Comparison of ENCODE assay signal across 18 cellular contexts in genomic region chr1:173532237-173532636, GRCh38. TPM values are rescaled to one million over a fixed set of nuclear protein-coding genes. Genes with fewer than 3 reads are reported as not detected.
DNase-seq lines count a peak whose midpoint lies in the region; ATAC-seq and TF ChIP-seq lines count a peak whose summit lies in the region.
"Had no signal": no experiment of that assay in that cellular context is flagged by ENCODE, and none has a peak within 500 bp of the region (broad histone marks: within the 10 kb centered on the region; RNA-seq: fewer than 3 reads in every experiment).

No MANE protein-coding gene starts in this region.

- H3K9me3 Mint-ChIP-seq in CD8-positive, alpha-beta T cell = no peaks in the 10 kb centered on the region
- no peaks in the 10 kb centered on the region for H3K9me3 Mint-ChIP-seq in activated naive CD4-positive, alpha-beta T cell treated with anti-CD3 and anti-CD28 coated beads, Interleukin-2, amount 10 ng/mL, durations not matched to agents 7 days and 5 days
- H3K9me3 Mint-ChIP-seq: neural progenitor cell; stimulated activated naive CD8-positive, alpha-beta T cell treated with anti-CD3 and anti-CD28 coated beads, Interleukin-15, Interleukin-2, amounts not matched to agents 100 ng/mL and 50 ng/mL, for 24 hours had no signal

- H3K4me3 Mint-ChIP-seq in CD8-positive, alpha-beta T cell = peak overlapping the region; percentile 77
- H3K4me3 Mint-ChIP-seq in activated naive CD4-positive, alpha-beta T cell treated with anti-CD3 and anti-CD28 coated beads, Interleukin-2, amount 10 ng/mL, durations not matched to agents 7 days and 5 days = no peak overlapping the region
- H3K4me3 Mint-ChIP-seq: neural progenitor cell; stimulated activated naive CD8-positive, alpha-beta T cell treated with anti-CD3 and anti-CD28 coated beads, Interleukin-15, Interleukin-2, amounts not matched to agents 100 ng/mL and 50 ng/mL, for 24 hours had no signal

- H3K27me3 Mint-ChIP-seq in CD8-positive, alpha-beta T cell (ENCODE audit: low read depth) = no peaks in the 10 kb centered on the region
- no peaks in the 10 kb centered on the region for H3K27me3 Mint-ChIP-seq in activated naive CD4-positive, alpha-beta T cell treated with anti-CD3 and anti-CD28 coated beads, Interleukin-2, amount 10 ng/mL, durations not matched to agents 7 days and 5 days
- H3K27me3 Mint-ChIP-seq: stimulated activated naive CD8-positive, alpha-beta T cell treated with anti-CD3 and anti-CD28 coated beads, Interleukin-15, Interleukin-2, amounts not matched to agents 100 ng/mL and 50 ng/mL, for 24 hours had no signal

- no peak for DNase-seq in CD8-positive, alpha-beta T cell
- DNase-seq in HCEC 1CT (peak; percentile 2), astrocyte of the spinal cord (ENCODE audit: low read depth, low spot score) (peak; percentile 28), mesenchymal stem cell (peak; percentile 27), aorta (no peak)
- no peak for DNase-seq in activated naive CD4-positive, alpha-beta T cell treated with anti-CD3 and anti-CD28 coated beads, Interleukin-2, amount 10 ng/mL, durations not matched to agents 7 days and 5 days
- DNase-seq: colonic mucosa, hypothalamus, Karpas-422, NCI-H187 treated with DMSO at 0.1 percent for 48 hours, NCI-H524 treated with DMSO at 0.1 percent for 48 hours, T1000 had no signal

- H3K9ac ChIP-seq in mesenchymal stem cell (ENCODE audit: low read length) = peak overlapping the region; percentile 81
- H3K9ac ChIP-seq: neural progenitor cell had no signal

- H3K4me1 ChIP-seq in CD8-positive, alpha-beta T cell (ENCODE audit: insufficient read depth, low read length) = peaks cover 22% of the 10 kb centered on the region
- H3K4me1 ChIP-seq in mesenchymal stem cell (ENCODE audit: control insufficient read depth, insufficient read depth, low read depth, low read length) = no peaks in the 10 kb centered on the region
- H3K4me1 ChIP-seq in aorta (ENCODE audit: control insufficient read depth in 1 of 2, insufficient read depth in 2 of 2, low read length in 2 of 2) = peaks cover 0 to 1% of the 10 kb centered on the region in 2 donors
- H3K4me1 ChIP-seq: colonic mucosa had no signal

- in situ Hi-C loops in astrocyte of the spinal cord (cut with HindIII; ENCODE audit: low sequenced_read_pairs) = no loop called here

- no peak for ATAC-seq in CD8-positive, alpha-beta T cell
- ATAC-seq in aorta (ENCODE audit: low FRiP score) (no peak), GM21619 (IDR thresholded peaks at IDR 0.05; ENCODE audit: unreplicated experiment) (no peak)
- ATAC-seq: HCT116 had no signal

- no peak overlapping the region for H2AK5ac ChIP-seq in mesenchymal stem cell (ENCODE audit: low read length, severe bottlenecking)

- CTCF ChIA-PET in CD8-positive, alpha-beta T cell (lab: Charles Lee) = interaction anchor here (1.0 to 1.6 kb wide), 3 partner anchors 10 to 103 kb away, joined by 4 to 5 read pairs (median 5); no protein-coding TSS in a partner anchor
- CTCF ChIA-PET in activated naive CD4-positive, alpha-beta T cell treated with anti-CD3 and anti-CD28 coated beads, Interleukin-2, amount 10 ng/mL, durations not matched to agents 7 days and 5 days (lab: Charles Lee) = no interaction called here

- H3K4me2 ChIP-seq in mesenchymal stem cell (ENCODE audit: low read length, poor library complexity, severe bottlenecking) = no peak overlapping the region

- H3K36me3 ChIP-seq in CD8-positive, alpha-beta T cell (ENCODE audit: insufficient read depth, low read length) = no peaks in the 10 kb centered on the region
- H3K36me3 ChIP-seq in mesenchymal stem cell (ENCODE audit: control insufficient read depth in 1 of 2, insufficient read depth in 2 of 2, low read depth in 1 of 2, low read length in 2 of 2) = no peaks in the 10 kb centered on the region
- no peaks in the 10 kb centered on the region for H3K36me3 ChIP-seq in aorta (ENCODE audit: control insufficient read depth in 1 of 2, insufficient read depth in 2 of 2, low read length in 1 of 2)
- H3K36me3 ChIP-seq: colonic mucosa, esophagus muscularis mucosa, neural progenitor cell had no signal

- H4K91ac ChIP-seq in mesenchymal stem cell (ENCODE audit: low read length) = no peak overlapping the region

- H3K9me3 ChIP-seq in CD8-positive, alpha-beta T cell (ENCODE audit: low read length) = no peaks in the 10 kb centered on the region
- no peaks in the 10 kb centered on the region for H3K9me3 ChIP-seq in mesenchymal stem cell (ENCODE audit: control insufficient read depth, low read length)
- no peaks in the 10 kb centered on the region for H3K9me3 ChIP-seq in aorta (ENCODE audit: control insufficient read depth, low read length)
- H3K9me3 ChIP-seq: colonic mucosa, esophagus muscularis mucosa had no signal

- H3K36me3 Mint-ChIP-seq in CD8-positive, alpha-beta T cell = no peaks in the 10 kb centered on the region
- no peaks in the 10 kb centered on the region for H3K36me3 Mint-ChIP-seq in activated naive CD4-positive, alpha-beta T cell treated with anti-CD3 and anti-CD28 coated beads, Interleukin-2, amount 10 ng/mL, durations not matched to agents 7 days and 5 days
- H3K36me3 Mint-ChIP-seq: neural progenitor cell had no signal

- peak overlapping the region; percentile 13 for H3K4me3 ChIP-seq in CD8-positive, alpha-beta T cell (ENCODE audit: low read depth, low read length)
- H3K4me3 ChIP-seq in astrocyte of the spinal cord (ENCODE audit: low read depth, low read length) (no peak overlapping the region), mesenchymal stem cell (ENCODE audit: insufficient read depth in 1 of 2, low read depth in 1 of 2, low read length in 2 of 2) (peak overlapping the region in 1 of 2 experiments; percentile 48), aorta (ENCODE audit: low read length in 2 of 2) (no peak overlapping the region)
- H3K4me3 ChIP-seq: colonic mucosa, esophagus muscularis mucosa, neural progenitor cell had no signal

- H2BK5ac ChIP-seq in mesenchymal stem cell (ENCODE audit: low read depth, low read length, poor library complexity, severe bottlenecking) = no peak overlapping the region

- intact Hi-C loops in CD8-positive, alpha-beta T cell (cut with DNase I, micrococcal nuclease) = no loop called here
- intact Hi-C loops in aorta (cut with DNase I) = no loop called here

- H3K4ac ChIP-seq in mesenchymal stem cell (ENCODE audit: low read depth in 1 of 2, low read length in 2 of 2) = no peak overlapping the region

- H2AFZ ChIP-seq in mesenchymal stem cell (ENCODE audit: low read depth, low read length) = no peak overlapping the region

- H4K8ac ChIP-seq in mesenchymal stem cell (ENCODE audit: low read length) = no peak overlapping the region

- H2BK12ac ChIP-seq in mesenchymal stem cell (ENCODE audit: low read length in 2 of 2) = no peak overlapping the region

- no peak overlapping the region for H3K14ac ChIP-seq in mesenchymal stem cell (ENCODE audit: low read length in 2 of 2)

- POLR2A ChIA-PET in CD8-positive, alpha-beta T cell (lab: Charles Lee) = interaction anchor here (0.9 kb wide), 1 partner anchor 13 kb away, joined by 4 read pairs; no protein-coding TSS in a partner anchor

- TF ChIP-seq CTCF in CD8-positive, alpha-beta T cell (IDR thresholded peaks at IDR 0.05) = no peak
- no peak for TF ChIP-seq CTCF in astrocyte of the spinal cord (IDR thresholded peaks at IDR 0.05; ENCODE audit: low read depth, low read length)

- no peak overlapping the region for H3K18ac ChIP-seq in mesenchymal stem cell (ENCODE audit: low read depth in 1 of 2, low read length in 2 of 2)

- H2BK120ac ChIP-seq in mesenchymal stem cell (ENCODE audit: low read depth, low read length) = no peak overlapping the region

- H3K23ac ChIP-seq in mesenchymal stem cell (ENCODE audit: low read length in 2 of 2) = no peak overlapping the region

- no peaks in the 10 kb centered on the region for H3K79me1 ChIP-seq in mesenchymal stem cell (replicated peaks; ENCODE audit: low read length, poor library complexity, severe bottlenecking)

- peaks cover 35% of the 10 kb centered on the region for H3K4me1 Mint-ChIP-seq in CD8-positive, alpha-beta T cell (ENCODE audit: low read depth)
- H3K4me1 Mint-ChIP-seq in activated naive CD4-positive, alpha-beta T cell treated with anti-CD3 and anti-CD28 coated beads, Interleukin-2, amount 10 ng/mL, durations not matched to agents 7 days and 5 days = peaks cover 17% of the 10 kb centered on the region

- H2BK15ac ChIP-seq in mesenchymal stem cell (ENCODE audit: low read depth, poor library complexity, severe bottlenecking) = no peak overlapping the region

- H3K27me3 ChIP-seq in CD8-positive, alpha-beta T cell (ENCODE audit: insufficient read depth, low read length) = no peaks in the 10 kb centered on the region
- H3K27me3 ChIP-seq in mesenchymal stem cell (ENCODE audit: control insufficient read depth in 1 of 2, insufficient read depth in 1 of 2, low read length in 2 of 2) (no peaks in the 10 kb centered on the region), aorta (ENCODE audit: control insufficient read depth in 1 of 2, insufficient read depth in 2 of 2, low read length in 1 of 2) (no peaks in the 10 kb centered on the region)
- H3K27me3 ChIP-seq: colonic mucosa, esophagus muscularis mucosa, neural progenitor cell had no signal

- H3K27ac ChIP-seq in CD8-positive, alpha-beta T cell (ENCODE audit: low read depth, low read length) = no peak overlapping the region
- H3K27ac ChIP-seq in mesenchymal stem cell (ENCODE audit: low read length, poor library complexity, severe bottlenecking) = no peak overlapping the region
- no peak overlapping the region for H3K27ac ChIP-seq in aorta (ENCODE audit: low read depth in 1 of 2, low read length in 2 of 2)
- H3K27ac ChIP-seq: colonic mucosa, esophagus muscularis mucosa, neural progenitor cell, RWPE1 had no signal

- H3K27ac Mint-ChIP-seq in CD8-positive, alpha-beta T cell = peak overlapping the region; percentile 63
- no peak overlapping the region for H3K27ac Mint-ChIP-seq in activated naive CD4-positive, alpha-beta T cell treated with anti-CD3 and anti-CD28 coated beads, Interleukin-2, amount 10 ng/mL, durations not matched to agents 7 days and 5 days
- H3K27ac Mint-ChIP-seq: neural progenitor cell; stimulated activated naive CD8-positive, alpha-beta T cell treated with anti-CD3 and anti-CD28 coated beads, Interleukin-15, Interleukin-2, amounts not matched to agents 100 ng/mL and 50 ng/mL, for 24 hours had no signal

RNA-seq across cellular contexts. Expression of gene PRDX6, which starts 55.1 kb away (rescaled TPM):
- total RNA-seq in CD8-positive, alpha-beta T cell = 100 to 1,000 TPM; 146 to 147 TPM
- polyA plus RNA-seq in mesenchymal stem cell (2013, experiment 1 of 2) = 474 TPM
- polyA plus RNA-seq in mesenchymal stem cell (2013, experiment 2 of 2) = 494 TPM
- total RNA-seq in aorta = 100 to 1,000 TPM; 130 to 170 TPM
- polyA plus RNA-seq in aorta = 100 to 1,000 TPM; 133 to 205 TPM

Comparison
In these comparisons a context has a peak if more than half of its experiments do, and no peak if none do; other contexts are left out.
1. DNase-seq: peak in HCEC 1CT (single experiment), astrocyte of the spinal cord (single experiment) and mesenchymal stem cell (single experiment); none in CD8-positive, alpha-beta T cell (0 of 7), aorta (0 of 2) and activated naive CD4-positive, alpha-beta T cell treated with anti-CD3 and anti-CD28 coated beads, Interleukin-2, amount 10 ng/mL, durations not matched to agents 7 days and 5 days (single experiment).